ENCODE assay signal across 24 cellular contexts in the genomic region with DNA sequence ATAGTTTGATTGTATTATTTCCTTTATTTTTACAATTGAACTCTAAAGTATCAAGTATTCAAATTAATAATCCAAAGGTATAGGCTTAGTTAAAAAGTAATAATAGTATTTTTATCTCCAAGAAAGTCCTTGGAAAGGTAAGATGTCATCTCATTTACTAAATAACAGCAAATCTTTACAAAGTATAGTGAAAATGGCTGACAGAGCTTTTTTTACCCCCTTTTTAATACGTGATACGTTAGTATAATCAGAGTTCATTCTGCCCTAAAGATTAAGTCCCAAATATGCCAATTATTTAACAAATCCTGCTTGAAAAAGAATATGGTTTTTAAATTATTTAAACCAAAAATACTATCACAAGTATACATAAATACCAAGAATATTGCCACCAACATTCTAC.
"Had no signal": no experiment of that assay in that cellular context is flagged by ENCODE, and none has a peak within 500 bp of the region (broad histone marks: within the 10 kb centered on the region; RNA-seq: fewer than 3 reads in every experiment).

No MANE protein-coding gene starts in this region.

- H3K4me3 ChIP-seq: coronary artery, esophagus squamous epithelium, lower lobe of right lung, psoas muscle, skin epidermis, suprapubic skin, transverse colon, upper lobe of right lung, uterus had no signal

- H3K9me3 Mint-ChIP-seq: effector memory CD8-positive, alpha-beta T cell; nephron progenitor cell; stimulated activated naive B cell treated with anti-CD40 and anti-IgM and Interleukin-4, amounts not matched to agents 10 μg/mL and 1 μg/mL and 100 μg/mL, for 72 hours had no signal

- FAIRE-seq: keratinocyte had no signal

- DNase-seq: effector memory CD8-positive, alpha-beta T cell; erythroblast; esophagus squamous epithelium; foreskin melanocyte; head of caudate nucleus; left ventricle myocardium superior; lower lobe of right lung; naive thymus-derived CD8-positive, alpha-beta T cell; nephron progenitor cell; nucleus accumbens; posterior cingulate gyrus; right cardiac atrium; stimulated activated CD4-positive, alpha-beta T cell treated with anti-CD3 and anti-CD28 coated beads, Interleukin-15, amount 100 ng/mL, for 24 hours; stimulated activated CD4-positive, alpha-beta T cell treated with anti-CD3 and anti-CD28 coated beads, Interleukin-2, amount 100 ng/mL, for 48 hours; stimulated activated naive B cell treated with anti-CD40 and anti-IgM and Interleukin-4, amounts not matched to agents 10 μg/mL and 1 μg/mL and 100 μg/mL, for 72 hours; transverse colon; upper lobe of right lung; uterus had no signal

- H3K4me3 Mint-ChIP-seq: nephron progenitor cell; stimulated activated naive B cell treated with anti-CD40 and anti-IgM and Interleukin-4, amounts not matched to agents 10 μg/mL and 1 μg/mL and 100 μg/mL, for 72 hours; stimulated activated naive CD8-positive, alpha-beta T cell treated with anti-CD3 and anti-CD28 coated beads, Interleukin-15, Interleukin-2, amounts not matched to agents 100 ng/mL and 50 ng/mL, for 24 hours had no signal

- H3K36me3 ChIP-seq: uterus had no signal

- H3K4me1 ChIP-seq: suprapubic skin, uterus had no signal

- H3K27ac ChIP-seq: coronary artery, esophagus squamous epithelium, lower lobe of right lung, psoas muscle, skin epidermis, suprapubic skin, transverse colon, upper lobe of right lung, uterus had no signal

- H3K27ac Mint-ChIP-seq: nephron progenitor cell; stimulated activated naive B cell treated with anti-CD40 and anti-IgM and Interleukin-4, amounts not matched to agents 10 μg/mL and 1 μg/mL and 100 μg/mL, for 72 hours; stimulated activated naive CD8-positive, alpha-beta T cell treated with anti-CD3 and anti-CD28 coated beads, Interleukin-15, Interleukin-2, amounts not matched to agents 100 ng/mL and 50 ng/mL, for 24 hours had no signal

- H3K9me3 ChIP-seq: esophagus squamous epithelium, lower lobe of right lung, psoas muscle, suprapubic skin, transverse colon, upper lobe of right lung, uterus had no signal

- H3K27me3 Mint-ChIP-seq: effector memory CD8-positive, alpha-beta T cell; naive thymus-derived CD8-positive, alpha-beta T cell; stimulated activated naive B cell treated with anti-CD40 and anti-IgM and Interleukin-4, amounts not matched to agents 10 μg/mL and 1 μg/mL and 100 μg/mL, for 72 hours; stimulated activated naive CD8-positive, alpha-beta T cell treated with anti-CD3 and anti-CD28 coated beads, Interleukin-15, Interleukin-2, amounts not matched to agents 100 ng/mL and 50 ng/mL, for 24 hours had no signal

- ATAC-seq: effector memory CD8-positive, alpha-beta T cell; left ventricle myocardium superior; lower lobe of right lung; naive thymus-derived CD8-positive, alpha-beta T cell; psoas muscle; right cardiac atrium; stimulated activated naive B cell treated with anti-CD40 and anti-IgM and Interleukin-4, amounts not matched to agents 10 μg/mL and 1 μg/mL and 100 μg/mL, for 72 hours; upper lobe of right lung had no signal

- H3K4me1 Mint-ChIP-seq: nephron progenitor cell had no signal

- H3K27me3 ChIP-seq: esophagus squamous epithelium, suprapubic skin, transverse colon, upper lobe of right lung, uterus had no signal
